ENCODE assay signal across 23 cellular contexts in genomic region chr1:199561334-199561733, GRCh38.
DNase-seq lines count a peak whose midpoint lies in the region; ATAC-seq and TF ChIP-seq lines count a peak whose summit lies in the region.
"Had no signal": no experiment of that assay in that cellular context is flagged by ENCODE, and none has a peak within 500 bp of the region (broad histone marks: within the 10 kb centered on the region; RNA-seq: fewer than 3 reads in every experiment).

No MANE protein-coding gene starts in this region.

- no peaks in the 10 kb centered on the region for H3K4me1 ChIP-seq in HEK293 (ENCODE audit: control insufficient read depth, insufficient read depth, low read length)
- H3K4me1 ChIP-seq in Loucy (ENCODE audit: insufficient read depth, low read length, poor library complexity, severe bottlenecking): no peaks in the 10 kb centered on the region
- no peaks in the 10 kb centered on the region for H3K4me1 ChIP-seq in esophagus squamous epithelium
- H3K4me1 ChIP-seq: BE2C, BLaER1 had no signal

- no peaks in the 10 kb centered on the region for H3F3A ChIP-seq in Loucy (ENCODE audit: low read depth)

- CTCF ChIA-PET in HEK293 (lab: Yijun Ruan, JAX): no interaction called here

- no peaks in the 10 kb centered on the region for H3K79me2 ChIP-seq in Loucy (ENCODE audit: insufficient read depth, low read length)

- H3K27ac ChIP-seq in HEK293 (ENCODE audit: extremely low read depth, low read depth, low read length) (no peak overlapping the region), esophagus squamous epithelium (no peak overlapping the region)
- H3K27ac ChIP-seq: BLaER1 had no signal

- H3K9ac ChIP-seq in Loucy (ENCODE audit: low read depth, low read length, poor library complexity, severe bottlenecking): no peak overlapping the region
- H3K9ac ChIP-seq: BLaER1 had no signal

- H3K4me2 ChIP-seq in Loucy (ENCODE audit: low read depth, low read length, poor library complexity, severe bottlenecking): no peak overlapping the region
- H3K4me2 ChIP-seq: BLaER1 had no signal

- 58 to 61% methylated on average over 2 of the region's 2 CpGs for whole genome bisulfite sequencing in esophagus squamous epithelium, 2 donors

- DNase-seq in amniotic epithelial cell (ENCODE audit: low read depth) (peak; percentile 8), esophagus squamous epithelium (lab: John Stamatoyannopoulos, UW) (no peak)
- DNase-seq: 8988T; ACHN; BE2C; C1 segment of cervical spinal cord; CD4-positive, alpha-beta memory T cell; CD4-positive, CD25-positive, alpha-beta regulatory T cell; CD8-positive, alpha-beta memory T cell; COR-L47; DMS 273 treated with DMSO at 0.1 percent for 48 hours; DMS153; DMS53; DMS79; DND-41; EL; GDM1 had no signal

- TF ChIP-seq POLR2A in esophagus squamous epithelium (IDR thresholded peaks at IDR 0.05): no peak

- POLR2A ChIA-PET in HEK293 (lab: Yijun Ruan, JAX): no interaction called here

- intact Hi-C loops in esophagus squamous epithelium (cut with DNase I): no loop called here

- H3K36me3 ChIP-seq in HEK293 (ENCODE audit: control insufficient read depth in 2 of 2, insufficient read depth in 1 of 2, low read length in 2 of 2) (no peaks in the 10 kb centered on the region), Loucy (ENCODE audit: insufficient read depth, low read length) (no peaks in the 10 kb centered on the region), esophagus squamous epithelium (no peaks in the 10 kb centered on the region)
- H3K36me3 ChIP-seq: BE2C, BLaER1 had no signal

- H3K9me2 ChIP-seq in Loucy (replicated peaks; ENCODE audit: low read depth, low read length): no peaks in the 10 kb centered on the region

- H3K4me3 ChIP-seq in HEK293 (ENCODE audit: low read depth, low read length) (no peak overlapping the region), Loucy (ENCODE audit: low read length, poor library complexity, severe bottlenecking) (no peak overlapping the region), esophagus squamous epithelium (no peak overlapping the region)
- H3K4me3 ChIP-seq: BLaER1, GM12878 had no signal

- no peaks in the 10 kb centered on the region for H3K27me3 ChIP-seq in Loucy (ENCODE audit: insufficient read depth, low read length, poor library complexity, severe bottlenecking)
- no peaks in the 10 kb centered on the region for H3K27me3 ChIP-seq in esophagus squamous epithelium
- H3K27me3 ChIP-seq: BE2C, BLaER1 had no signal

- ATAC-seq in HG02588 (IDR thresholded peaks at IDR 0.05; ENCODE audit: unreplicated experiment) (no peak), HG03354 (IDR thresholded peaks at IDR 0.05; ENCODE audit: poor library complexity, severe bottlenecking, unreplicated experiment) (no peak)
- ATAC-seq: GM12878 had no signal

- H2AFZ ChIP-seq in Loucy (ENCODE audit: low read length): peak overlapping the region; percentile 52

- TF ChIP-seq CTCF in HEK293 (tag by site-specific recombination; IDR thresholded peaks at IDR 0.05) (no peak), Loucy (conservative IDR thresholded peaks at IDR 0.05; ENCODE audit: low read length) (no peak), esophagus squamous epithelium (IDR thresholded peaks at IDR 0.05) (no peak)

- no peaks in the 10 kb centered on the region for H4K20me1 ChIP-seq in Loucy (ENCODE audit: insufficient read depth, low read length, poor library complexity, severe bottlenecking)
- H4K20me1 ChIP-seq: BLaER1 had no signal

- H3K9me3 ChIP-seq in HEK293 (ENCODE audit: control insufficient read depth, insufficient read depth, low read depth, low read length): no peaks in the 10 kb centered on the region
- no peaks in the 10 kb centered on the region for H3K9me3 ChIP-seq in Loucy (ENCODE audit: insufficient read depth, low read depth, low read length)
- no peaks in the 10 kb centered on the region for H3K9me3 ChIP-seq in esophagus squamous epithelium
- H3K9me3 ChIP-seq: BE2C, BLaER1 had no signal

TF ChIP-seq in HEK293, 187 proteins besides CTCF, POLR2A, EP300 and RAD21:
- TF ChIP-seq ZNF211 (tag by site-specific recombination; IDR thresholded peaks at IDR 0.05; ENCODE audit: low read depth): no peak
- no peak for TF ChIP-seq ZSCAN23 (tag by site-specific recombination; IDR thresholded peaks at IDR 0.05)
- TF ChIP-seq ZNF324 (tag by site-specific recombination; IDR thresholded peaks at IDR 0.05): no peak
- 0 out of 2 replicates have a peak, but pooled peaks have one; percentile 7 for TF ChIP-seq PRDM1 (tag by site-specific recombination; IDR thresholded peaks at IDR 0.05)
- TF ChIP-seq EGR2 (tag by site-specific recombination; IDR thresholded peaks at IDR 0.05; ENCODE audit: low read depth): peak; percentile 68; the same call in 1 of the 2 replicates
- TF ChIP-seq, protein P1, sequence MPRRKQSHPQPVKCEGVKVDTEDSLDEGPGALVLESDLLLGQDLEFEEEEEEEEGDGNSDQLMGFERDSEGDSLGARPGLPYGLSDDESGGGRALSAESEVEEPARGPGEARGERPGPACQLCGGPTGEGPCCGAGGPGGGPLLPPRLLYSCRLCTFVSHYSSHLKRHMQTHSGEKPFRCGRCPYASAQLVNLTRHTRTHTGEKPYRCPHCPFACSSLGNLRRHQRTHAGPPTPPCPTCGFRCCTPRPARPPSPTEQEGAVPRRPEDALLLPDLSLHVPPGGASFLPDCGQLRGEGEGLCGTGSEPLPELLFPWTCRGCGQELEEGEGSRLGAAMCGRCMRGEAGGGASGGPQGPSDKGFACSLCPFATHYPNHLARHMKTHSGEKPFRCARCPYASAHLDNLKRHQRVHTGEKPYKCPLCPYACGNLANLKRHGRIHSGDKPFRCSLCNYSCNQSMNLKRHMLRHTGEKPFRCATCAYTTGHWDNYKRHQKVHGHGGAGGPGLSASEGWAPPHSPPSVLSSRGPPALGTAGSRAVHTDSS (tag by site-specific recombination; IDR thresholded peaks at IDR 0.05): peak; percentile 90
- no peak for TF ChIP-seq ZNF518A (tag by site-specific recombination; conservative IDR thresholded peaks at IDR 0.05; ENCODE audit: low read depth)
